In genomic region chr5:137300411-137301240, GRCh38 we compare ENCODE assay signal across 20 cellular contexts.
DNase-seq lines count a peak whose midpoint lies in the region; ATAC-seq and TF ChIP-seq lines count a peak whose summit lies in the region.
"Had no signal": no experiment of that assay in that cellular context is flagged by ENCODE, and none has a peak within 500 bp of the region (broad histone marks: within the 10 kb centered on the region; RNA-seq: fewer than 3 reads in every experiment).

No MANE protein-coding gene starts in this region.

- TF ChIP-seq CTCF in RWPE1 (conservative IDR thresholded peaks at IDR 0.05; ENCODE audit: low read depth) (no peak), omental fat pad (IDR thresholded peaks at IDR 0.05) (no peak)

- in situ Hi-C loops in G401 (cut with HindIII; ENCODE audit: low sequenced_read_pairs), result no loop called here

- ATAC-seq in omental fat pad (ENCODE audit: low FRiP score) (peak; percentile 52), HG03460 (IDR thresholded peaks at IDR 0.05; ENCODE audit: unreplicated experiment) (no peak)
- ATAC-seq: GM12878, upper lobe of right lung had no signal

- POLR2A ChIA-PET in RWPE1 (lab: Yijun Ruan, JAX; ENCODE audit: low non-redundant PET), result no interaction called here

- DNase-seq in AG08395 (ENCODE audit: low spot score), result peak; percentile 77
- DNase-seq in RWPE1 (ENCODE audit: low spot score), result no peak
- peak; percentile 44 for DNase-seq in fibroblast of gingiva (ENCODE audit: low read depth)
- DNase-seq in omental fat pad (ENCODE audit: low spot score), result no peak
- no peak for DNase-seq in RKO (ENCODE audit: low spot score)
- no peak for DNase-seq in G401 (ENCODE audit: low spot score)
- DNase-seq in NCI-H524 (lab: John Stamatoyannopoulos, UW), result no peak
- DNase-seq: activated CD4-positive, alpha-beta memory T cell treated with anti-CD3 and anti-CD28 coated beads, Interleukin-2, amount 10 ng/mL, durations not matched to agents 7 days and 5 days; activated effector memory CD4-positive, alpha-beta T cell treated with Interleukin-2 at 50 U/mL for 16 hours; DMS 273 treated with DMSO at 0.1 percent for 48 hours; H9; kidney glomerular epithelial cell; NCI-H1092 treated with DMSO at 0.1 percent for 48 hours; NCI-H510A; nephron progenitor cell; Peyer's patch; T1000; upper lobe of right lung had no signal

- CTCF ChIA-PET in RWPE1 (lab: Yijun Ruan, JAX), result interaction anchor here (0.6 to 1.2 kb wide), 2 partner anchors 10 to 418 kb away, joined by 3 to 4 read pairs; no protein-coding TSS in a partner anchor

- peak overlapping the region; percentile 48; the same call in 1 of the 2 replicates for H3K27ac ChIP-seq in RWPE1
- H3K27ac ChIP-seq: Peyer's patch, upper lobe of right lung had no signal

Comparison
In these comparisons a context has a peak if more than half of its experiments do, and no peak if none do; other contexts are left out.
1. DNase-seq: peak in AG08395 (single experiment) and fibroblast of gingiva (single experiment); none in RWPE1 (single experiment), omental fat pad (single experiment), RKO (single experiment), G401 (single experiment) and NCI-H524 (0 of 2).